20 cellular contexts compared by ENCODE assay signal in the genomic region with DNA sequence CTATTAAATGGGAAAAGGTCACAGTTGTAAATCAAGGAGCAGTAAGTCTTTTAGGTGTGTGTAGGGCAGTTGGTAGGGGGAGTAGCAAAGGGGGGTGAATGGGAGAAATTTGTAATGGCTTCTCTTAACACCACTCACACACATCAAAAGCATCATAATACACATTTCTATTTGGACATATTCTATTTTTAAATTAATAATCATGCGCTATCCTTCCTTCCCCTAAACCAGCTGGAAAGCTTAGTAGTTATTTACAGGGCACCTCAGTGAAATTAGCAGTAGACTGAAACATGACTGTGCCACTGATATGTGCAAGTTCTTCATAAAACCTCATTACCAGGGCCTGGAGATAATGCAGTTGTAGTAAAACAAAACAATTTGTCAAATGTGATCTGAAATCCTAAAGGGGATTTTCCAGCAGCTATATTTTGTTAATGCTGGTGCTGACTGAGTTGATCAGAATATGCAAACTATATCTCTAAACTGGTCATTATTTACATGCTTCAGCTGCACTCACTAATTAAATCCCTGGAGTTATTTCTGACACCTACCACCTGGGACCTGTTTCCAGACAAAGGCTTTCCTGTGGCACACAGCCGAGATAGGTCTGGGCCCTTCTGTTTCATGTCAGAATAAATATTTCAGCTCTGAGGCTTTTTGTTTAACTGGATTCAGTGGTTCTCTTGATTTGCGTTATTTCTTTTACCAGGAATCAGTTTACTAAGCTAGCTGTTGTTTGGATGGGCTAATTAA.
A peak's percentile ranks its signal among the peaks of the same experiment; 100 is the strongest.
DNase-seq lines count a peak whose midpoint lies in the region; TF ChIP-seq lines count a peak whose summit lies in the region.
"Had no signal": no experiment of that assay in that cellular context is flagged by ENCODE, and none has a peak within 500 bp of the region (broad histone marks: within the 10 kb centered on the region; RNA-seq: fewer than 3 reads in every experiment).

No MANE protein-coding gene starts in this region.

- peak overlapping the region; percentile 53 for H3K27ac ChIP-seq in DOHH2 (ENCODE audit: low read depth, low read length)
- H3K27ac ChIP-seq: BLaER1 treated with 17β-estradiol and CSF1 and Interleukin-3, amounts not matched to agents 10 nM and 100 nM had no signal

- peaks cover 32% of the 10 kb centered on the region for H3K4me1 ChIP-seq in DOHH2 (ENCODE audit: control insufficient read depth, low read length)

- no peaks in the 10 kb centered on the region for H4K20me1 ChIP-seq in DOHH2 (ENCODE audit: control insufficient read depth, insufficient read depth, low read depth, low read length)
- H4K20me1 ChIP-seq: BLaER1 treated with 17β-estradiol and CSF1 and Interleukin-3, amounts not matched to agents 10 nM and 100 nM had no signal

- no peaks in the 10 kb centered on the region for H3K27me3 ChIP-seq in DOHH2 (ENCODE audit: control insufficient read depth, low read length)
- H3K27me3 ChIP-seq: BLaER1 treated with 17β-estradiol and CSF1 and Interleukin-3, amounts not matched to agents 10 nM and 100 nM had no signal

- H3K4me2 ChIP-seq in DOHH2 (ENCODE audit: low read length): peak overlapping the region; percentile 64

- no peaks in the 10 kb centered on the region for H3K9me3 ChIP-seq in DOHH2 (ENCODE audit: control insufficient read depth, insufficient read depth, low read length)

- no peaks in the 10 kb centered on the region for H3K9me2 ChIP-seq in DOHH2 (replicated peaks; ENCODE audit: control insufficient read depth, low read length)

- H3F3A ChIP-seq in DOHH2 (ENCODE audit: control insufficient read depth, insufficient read depth): 0 out of 2 replicates have a peak, but pooled peaks cover 2% of the 10 kb centered on the region

- no peaks in the 10 kb centered on the region for H3K79me2 ChIP-seq in DOHH2 (ENCODE audit: control insufficient read depth, low read length)

- H3K36me3 ChIP-seq in DOHH2 (ENCODE audit: control insufficient read depth, low read length): no peaks in the 10 kb centered on the region; the same call in none of the 2 replicates
- H3K36me3 ChIP-seq: BLaER1 treated with 17β-estradiol and CSF1 and Interleukin-3, amounts not matched to agents 10 nM and 100 nM had no signal

- DNase-seq in NCI-H1417 (lab: John Stamatoyannopoulos, UW) (peak in 2 of 3 experiments; percentile 45 to 85), NCI-H526 (lab: John Stamatoyannopoulos, UW) (peak; percentile 90), germinal center (ENCODE audit: low spot score) (peak; percentile 30), NCI-H2196 treated with DMSO at 0.1 percent for 48 hours (lab: John Stamatoyannopoulos, UW; ENCODE audit: unreplicated experiment) (no peak)
- no peak for DNase-seq in effector CD4-positive, alpha-beta T cell
- no peak for DNase-seq in activated CD4-positive, alpha-beta T cell treated with anti-CD3 and anti-CD28 coated beads, Interleukin-2, amount 50 U/mL, for 4 hours
- DNase-seq: activated CD8-positive, alpha-beta T cell treated with anti-CD3 and anti-CD28 coated beads for 36 hours; activated gamma-delta T cell; activated naive CD8-positive, alpha-beta T cell treated with anti-CD3 and anti-CD28 coated beads, Interleukin-2, amount 50 U/mL, for 24 hours; effector CD8-positive, alpha-beta T cell; EL; erythroblast; foreskin fibroblast; left colon; midbrain; naive thymus-derived CD8-positive, alpha-beta T cell; NCI-H1105; stimulated activated CD4-positive, alpha-beta T cell treated with anti-CD3 and anti-CD28 coated beads, Interleukin-2, amount 100 ng/mL, for 48 hours had no signal

- TF ChIP-seq CTCF in DOHH2 (IDR thresholded peaks at IDR 0.05; ENCODE audit: low read depth, low read length, poor library complexity, severe bottlenecking): no peak

- H3K4me3 ChIP-seq in DOHH2 (ENCODE audit: low read length): peak overlapping the region; percentile 42
- H3K4me3 ChIP-seq: BLaER1 treated with 17β-estradiol and CSF1 and Interleukin-3, amounts not matched to agents 10 nM and 100 nM had no signal

Comparison
In these comparisons a context has a peak if more than half of its experiments do, and no peak if none do; other contexts are left out.
1. DNase-seq: peak in NCI-H1417 (2 of 3), NCI-H526 (2 of 2) and germinal center (single experiment); none in effector CD4-positive, alpha-beta T cell (single experiment), NCI-H2196 treated with DMSO at 0.1 percent for 48 hours (single experiment) and activated CD4-positive, alpha-beta T cell treated with anti-CD3 and anti-CD28 coated beads, Interleukin-2, amount 50 U/mL, for 4 hours (0 of 2).